Comparison of ENCODE assay signal across 8 cellular contexts in genomic region chr5:135887447-135887864, GRCh38. TPM values are rescaled to one million over a fixed set of nuclear protein-coding genes. Genes with fewer than 3 reads are reported as not detected.
DNase-seq lines count a peak whose midpoint lies in the region; ATAC-seq and TF ChIP-seq lines count a peak whose summit lies in the region.

No MANE protein-coding gene starts in this region.

- H3K27me3 ChIP-seq in body of pancreas: no peaks in the 10 kb centered on the region

- peaks cover 19% of the 10 kb centered on the region for H3K4me1 ChIP-seq in body of pancreas

- peak; percentile 65 to 84 (median 76) for TF ChIP-seq CTCF in body of pancreas (IDR thresholded peaks at IDR 0.05)

- no peak overlapping the region for H3K27ac ChIP-seq in body of pancreas

- intact Hi-C loops in body of pancreas (cut with DNase I): loop anchor here (5.0 kb wide), 1 partner anchor 325 kb away; no protein-coding TSS in a partner anchor

- peak; percentile 91 for ATAC-seq in HG02870 (IDR thresholded peaks at IDR 0.05; ENCODE audit: unreplicated experiment)
- ATAC-seq in body of pancreas: peak; percentile 84

- no peaks in the 10 kb centered on the region for H3K36me3 ChIP-seq in body of pancreas (replicated peaks in 1 of 2; ENCODE audit: insufficient read depth in 1 of 2, low read depth in 2 of 2)

- H3K4me3 ChIP-seq in body of pancreas: no peak overlapping the region

- DNase-seq in activated gamma-delta T cell treated with Interleukin-2 at 50 U/mL for 16 hours (peak; percentile 46), activated gamma-delta T cell (lab: John Stamatoyannopoulos, UW) (no peak), NCI-H1694 (lab: John Stamatoyannopoulos, UW) (peak; percentile 70), T1000 (lab: John Stamatoyannopoulos, UW) (peak; percentile 12), body of pancreas (peak; percentile 62 to 68 (median 65)), inferior parietal cortex (ENCODE audit: extremely low spot score) (peak; percentile 79)
- DNase-seq in stimulated activated CD4-positive, alpha-beta T cell treated with anti-CD3 and anti-CD28 coated beads, Interleukin-1b, Interleukin-23, amount 100 ng/mL, for 24 hours (ENCODE audit: low read depth in 4 of 4, low spot score in 1 of 4): peak; percentile 25 to 43 (median 38)

- no peak for TF ChIP-seq POLR2A in body of pancreas (IDR thresholded peaks at IDR 0.05)

- no peaks in the 10 kb centered on the region for H3K9me3 ChIP-seq in body of pancreas

- WGBS in body of pancreas, 2 donors: 11 to 16% methylated on average over 8 of the region's 8 CpGs

RNA-seq across cellular contexts. Expression of gene IL9, which starts 8.2 kb away (rescaled TPM):
- total RNA-seq in body of pancreas: not detected

RNA-seq across cellular contexts. Expression of gene SLC25A48, which starts 53.0 kb away (rescaled TPM):
- 1 to 10 TPM in 1 of 2 donors, under 1 TPM in 1; 0.99 to 1.0 TPM for total RNA-seq in body of pancreas
